ENCODE assay signal across 34 cellular contexts in genomic region chr9:16716631-16717030, GRCh38.
"Had no signal": no experiment of that assay in that cellular context is flagged by ENCODE, and none has a peak within 500 bp of the region (broad histone marks: within the 10 kb centered on the region; RNA-seq: fewer than 3 reads in every experiment).

No MANE protein-coding gene starts in this region.

- H3K27me3 ChIP-seq: ascending aorta, colonic mucosa, esophagus squamous epithelium, gastroesophageal sphincter, heart right ventricle had no signal

- H3K4me1 Mint-ChIP-seq: activated CD4-positive, alpha-beta memory T cell treated with anti-CD3 and anti-CD28 coated beads, Interleukin-2, amount 10 ng/mL, durations not matched to agents 7 days and 5 days; activated CD4-positive, alpha-beta T cell treated with anti-CD3 and anti-CD28 coated beads for 36 hours; activated CD4-positive, alpha-beta T cell treated with anti-CD3 and anti-CD28 coated beads, Interleukin-2, amount 10 ng/mL, durations not matched to agents 7 days and 5 days; activated naive CD4-positive, alpha-beta T cell treated with anti-CD3 and anti-CD28 coated beads, Interleukin-2, amount 10 ng/mL, durations not matched to agents 7 days and 5 days; activated naive CD8-positive, alpha-beta T cell treated with anti-CD3 and anti-CD28 coated beads, Interleukin-2, amount 10 ng/mL, durations not matched to agents 7 days and 5 days; T-helper 17 cell had no signal

- FAIRE-seq: endometrium, endothelial cell of umbilical vein had no signal

- H3K4me1 ChIP-seq: breast epithelium, colonic mucosa had no signal

- H3K27ac Mint-ChIP-seq: activated CD4-positive, alpha-beta memory T cell treated with anti-CD3 and anti-CD28 coated beads, Interleukin-2, amount 10 ng/mL, durations not matched to agents 7 days and 5 days; activated CD4-positive, alpha-beta T cell treated with anti-CD3 and anti-CD28 coated beads for 36 hours; activated CD4-positive, alpha-beta T cell treated with anti-CD3 and anti-CD28 coated beads, Interleukin-2, amount 10 ng/mL, durations not matched to agents 7 days and 5 days; activated naive CD4-positive, alpha-beta T cell treated with anti-CD3 and anti-CD28 coated beads, Interleukin-2, amount 10 ng/mL, durations not matched to agents 7 days and 5 days; activated naive CD4-positive, alpha-beta T cell treated with anti-CD3 and anti-CD28 coated beads, Interleukin-2, amount 50 U/mL, for 72 hours; activated naive CD8-positive, alpha-beta T cell treated with anti-CD3 and anti-CD28 coated beads, Interleukin-2, amount 10 ng/mL, durations not matched to agents 7 days and 5 days; activated T-cell treated with anti-CD3 and anti-CD28 coated beads, Interleukin-2, amount 50 U/mL, for 24 hours; activated T-cell treated with anti-CD3 and anti-CD28 coated beads, Interleukin-2, amount 50 U/mL, for 72 hours; brain; T-helper 17 cell; T-helper 2 cell treated with Interferon-gamma antibody and Interleukin-4, amounts not matched to agents 5 μg/mL and 100 μg/mL, for 36 hours had no signal

- DNase-seq: activated CD4-positive, alpha-beta memory T cell treated with anti-CD3 and anti-CD28 coated beads, Interleukin-2, amount 10 ng/mL, durations not matched to agents 7 days and 5 days; activated CD4-positive, alpha-beta T cell treated with anti-CD3 and anti-CD28 coated beads for 36 hours; activated CD4-positive, alpha-beta T cell treated with anti-CD3 and anti-CD28 coated beads, Interleukin-2, amount 10 ng/mL, durations not matched to agents 7 days and 5 days; activated CD4-positive, alpha-beta T cell treated with anti-CD3 and anti-CD28 coated beads, Interleukin-2, amount 50 U/mL, for 4 hours; activated CD4-positive, CD25-positive, alpha-beta regulatory T cell; activated CD4-positive, CD25-positive, alpha-beta regulatory T cell treated with anti-CD3 and anti-CD28 coated beads, Interleukin-2, amount 50 U/mL, for 72 hours; activated CD8-positive, alpha-beta memory T cell treated with anti-CD3 and anti-CD28 coated beads, Interleukin-2, amount 50 U/mL, for 48 hours; activated gamma-delta T cell; activated naive CD4-positive, alpha-beta T cell; activated naive CD4-positive, alpha-beta T cell treated with anti-CD3 and anti-CD28 coated beads, Interleukin-2, amount 10 ng/mL, durations not matched to agents 7 days and 5 days; activated naive CD8-positive, alpha-beta T cell treated with anti-CD3 and anti-CD28 coated beads, Interleukin-2, amount 10 ng/mL, durations not matched to agents 7 days and 5 days; activated T-cell treated with anti-CD3 and anti-CD28 coated beads for 4 hours; activated T-cell treated with anti-CD3 and anti-CD28 coated beads, Interleukin-2, amount 50 U/mL, for 24 hours; activated T-cell treated with anti-CD3 and anti-CD28 coated beads, Interleukin-2, amount 50 U/mL, for 72 hours; central memory CD4-positive, alpha-beta T cell; cerebellar nuclear complex; colonic mucosa; effector CD8-positive, alpha-beta T cell; esophagus squamous epithelium; foreskin melanocyte; heart right ventricle; T-helper 17 cell; T1000; WERI-Rb-1 had no signal

- H3K36me3 Mint-ChIP-seq: activated naive CD4-positive, alpha-beta T cell treated with anti-CD3 and anti-CD28 coated beads, Interleukin-2, amount 10 ng/mL, durations not matched to agents 7 days and 5 days; activated naive CD4-positive, alpha-beta T cell treated with anti-CD3 and anti-CD28 coated beads, Interleukin-2, amount 50 U/mL, for 72 hours; activated naive CD8-positive, alpha-beta T cell treated with anti-CD3 and anti-CD28 coated beads, Interleukin-2, amount 10 ng/mL, durations not matched to agents 7 days and 5 days; brain had no signal

- H3K9me3 ChIP-seq: ascending aorta, breast epithelium, colonic mucosa, esophagus squamous epithelium, gastroesophageal sphincter, heart right ventricle had no signal

- H3K27me3 Mint-ChIP-seq: activated CD4-positive, alpha-beta memory T cell treated with anti-CD3 and anti-CD28 coated beads, Interleukin-2, amount 10 ng/mL, durations not matched to agents 7 days and 5 days; activated CD4-positive, alpha-beta T cell treated with anti-CD3 and anti-CD28 coated beads for 36 hours; activated CD4-positive, alpha-beta T cell treated with anti-CD3 and anti-CD28 coated beads, Interleukin-2, amount 10 ng/mL, durations not matched to agents 7 days and 5 days; activated naive CD4-positive, alpha-beta T cell treated with anti-CD3 and anti-CD28 coated beads, Interleukin-2, amount 10 ng/mL, durations not matched to agents 7 days and 5 days; activated naive CD8-positive, alpha-beta T cell treated with anti-CD3 and anti-CD28 coated beads, Interleukin-2, amount 10 ng/mL, durations not matched to agents 7 days and 5 days; activated T-cell treated with anti-CD3 and anti-CD28 coated beads, Interleukin-2, amount 50 U/mL, for 24 hours; T-helper 17 cell had no signal

- H3K4me3 ChIP-seq: ascending aorta, breast epithelium, cardiac muscle cell, colonic mucosa, esophagus squamous epithelium, gastroesophageal sphincter, heart right ventricle had no signal

- H3K36me3 ChIP-seq: ascending aorta, breast epithelium, cardiac muscle cell, colonic mucosa, esophagus squamous epithelium, gastroesophageal sphincter, heart right ventricle, WERI-Rb-1 had no signal

- H3K9me3 Mint-ChIP-seq: activated CD4-positive, alpha-beta memory T cell treated with anti-CD3 and anti-CD28 coated beads, Interleukin-2, amount 10 ng/mL, durations not matched to agents 7 days and 5 days; activated CD4-positive, alpha-beta T cell treated with anti-CD3 and anti-CD28 coated beads, Interleukin-2, amount 10 ng/mL, durations not matched to agents 7 days and 5 days; activated naive CD4-positive, alpha-beta T cell treated with anti-CD3 and anti-CD28 coated beads, Interleukin-2, amount 10 ng/mL, durations not matched to agents 7 days and 5 days; activated naive CD8-positive, alpha-beta T cell treated with anti-CD3 and anti-CD28 coated beads, Interleukin-2, amount 10 ng/mL, durations not matched to agents 7 days and 5 days; activated T-cell treated with anti-CD3 and anti-CD28 coated beads, Interleukin-2, amount 50 U/mL, for 24 hours; activated T-cell treated with anti-CD3 and anti-CD28 coated beads, Interleukin-2, amount 50 U/mL, for 72 hours; brain had no signal

- H3K27ac ChIP-seq: ascending aorta, breast epithelium, cardiac muscle cell, colonic mucosa, epithelial cell of prostate, esophagus squamous epithelium, gastroesophageal sphincter, heart right ventricle, WERI-Rb-1 had no signal

- H3K4me3 Mint-ChIP-seq: activated CD4-positive, alpha-beta memory T cell treated with anti-CD3 and anti-CD28 coated beads, Interleukin-2, amount 10 ng/mL, durations not matched to agents 7 days and 5 days; activated CD4-positive, alpha-beta T cell treated with anti-CD3 and anti-CD28 coated beads for 36 hours; activated CD4-positive, alpha-beta T cell treated with anti-CD3 and anti-CD28 coated beads, Interleukin-2, amount 10 ng/mL, durations not matched to agents 7 days and 5 days; activated naive CD4-positive, alpha-beta T cell treated with anti-CD3 and anti-CD28 coated beads, Interleukin-2, amount 10 ng/mL, durations not matched to agents 7 days and 5 days; activated naive CD8-positive, alpha-beta T cell treated with anti-CD3 and anti-CD28 coated beads, Interleukin-2, amount 10 ng/mL, durations not matched to agents 7 days and 5 days; activated T-cell treated with anti-CD3 and anti-CD28 coated beads, Interleukin-2, amount 50 U/mL, for 24 hours; activated T-cell treated with anti-CD3 and anti-CD28 coated beads, Interleukin-2, amount 50 U/mL, for 72 hours; brain; T-helper 17 cell; T-helper 2 cell treated with Interferon-gamma antibody and Interleukin-4, amounts not matched to agents 5 μg/mL and 100 μg/mL, for 36 hours had no signal

- ATAC-seq: activated CD4-positive, alpha-beta T cell treated with anti-CD3 and anti-CD28 coated beads for 36 hours; activated naive CD4-positive, alpha-beta T cell treated with anti-CD3 and anti-CD28 coated beads, Interleukin-2, amount 50 U/mL, for 72 hours; activated T-cell treated with anti-CD3 and anti-CD28 coated beads, Interleukin-2, amount 50 U/mL, for 72 hours; gastroesophageal sphincter; heart right ventricle; T-helper 17 cell had no signal
